21 cellular contexts compared by ENCODE assay signal in the genomic region with DNA sequence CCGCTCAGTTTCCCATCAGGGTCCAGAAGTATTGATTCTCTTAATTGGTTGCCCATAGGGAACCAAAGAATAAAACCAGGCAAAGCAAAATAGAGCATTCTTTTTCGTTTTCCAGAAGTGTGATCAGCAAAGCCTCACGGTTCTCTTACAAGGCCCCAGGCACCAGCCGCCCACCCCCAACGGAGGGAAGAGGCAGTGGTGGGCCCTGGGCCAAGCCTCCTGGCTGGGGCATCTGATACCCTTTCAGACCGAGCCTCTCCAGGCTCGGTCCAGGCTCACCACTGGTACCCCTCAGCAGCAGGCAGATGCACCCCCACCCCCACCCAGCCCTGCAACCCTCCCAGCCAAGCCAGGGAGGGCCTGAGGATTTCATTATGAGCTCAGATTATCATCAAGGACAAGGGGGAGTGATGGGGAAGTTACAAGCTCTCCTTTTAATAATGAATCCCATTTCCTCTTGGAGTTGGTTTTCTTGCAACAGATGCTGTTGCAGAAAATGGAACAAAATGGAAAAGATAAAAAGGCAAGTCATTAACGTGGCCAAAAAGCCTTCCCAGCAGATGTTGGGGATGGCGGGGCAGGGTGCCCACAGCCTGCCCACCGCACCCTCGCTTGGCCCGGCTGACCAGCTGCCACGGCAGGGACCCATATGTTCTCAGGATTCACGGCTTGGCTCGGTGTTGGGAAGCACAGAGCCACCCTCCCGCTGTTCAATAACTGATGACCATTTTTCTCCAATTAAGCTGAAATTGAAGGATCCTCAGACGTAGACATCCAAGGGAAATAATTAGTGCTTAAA.
"Had no signal": no experiment of that assay in that cellular context is flagged by ENCODE, and none has a peak within 500 bp of the region (broad histone marks: within the 10 kb centered on the region; RNA-seq: fewer than 3 reads in every experiment).

No MANE protein-coding gene starts in this region.

- H3K36me3 ChIP-seq: Peyer's patch, SJCRH30 had no signal

- H3K4me2 ChIP-seq: KMS-11 had no signal

- H3K9me3 ChIP-seq: Peyer's patch, SJCRH30 had no signal

- ATAC-seq: activated CD8-positive, alpha-beta memory T cell treated with anti-CD3 and anti-CD28 coated beads, Interleukin-2, amount 10 ng/mL, durations not matched to agents 7 days and 5 days; WTC11 had no signal

- H3K27me3 ChIP-seq: Peyer's patch, SJCRH30 had no signal

- H3K27ac ChIP-seq: KMS-11, Peyer's patch, RWPE1 had no signal

- H3K4me1 ChIP-seq: Peyer's patch had no signal

- H3K36me3 Mint-ChIP-seq: activated CD8-positive, alpha-beta memory T cell treated with anti-CD3 and anti-CD28 coated beads, Interleukin-2, amount 10 ng/mL, durations not matched to agents 7 days and 5 days; activated naive CD4-positive, alpha-beta T cell treated with anti-CD3 and anti-CD28 coated beads, Interleukin-2, amount 50 U/mL, for 24 hours; WTC11 had no signal

- H3K4me1 Mint-ChIP-seq: activated CD8-positive, alpha-beta memory T cell treated with anti-CD3 and anti-CD28 coated beads, Interleukin-2, amount 10 ng/mL, durations not matched to agents 7 days and 5 days; activated naive CD4-positive, alpha-beta T cell treated with anti-CD3 and anti-CD28 coated beads, Interleukin-2, amount 50 U/mL, for 24 hours; WTC11 had no signal

- H3K9me3 Mint-ChIP-seq: activated naive CD4-positive, alpha-beta T cell treated with anti-CD3 and anti-CD28 coated beads, Interleukin-2, amount 50 U/mL, for 24 hours; activated T-cell treated with anti-CD3 and anti-CD28 coated beads, Interleukin-2, amount 50 U/mL, for 24 hours; activated T-helper 1 cell treated with anti-CD3 and anti-CD28 coated beads, Interleukin-12 subunit alpha, Interleukin-12 subunit beta, Interleukin-2, Interleukin-4 antibody, amounts not matched to agents 30 ng/mL and 10 ng/mL and 1 ng/mL, durations not matched to agents 14 hours and 24 hours and 36 hours; T-helper 1 cell treated with Interleukin-12 subunit alpha and Interleukin-12 subunit beta and Interleukin-4 antibody, amounts not matched to agents 30 μg/mL and 1 μg/mL, for 36 hours; WTC11 had no signal

- H3K4me3 ChIP-seq: Peyer's patch, SJCRH30 had no signal

- H3K27ac Mint-ChIP-seq: activated CD8-positive, alpha-beta memory T cell treated with anti-CD3 and anti-CD28 coated beads, Interleukin-2, amount 10 ng/mL, durations not matched to agents 7 days and 5 days; activated naive CD4-positive, alpha-beta T cell treated with anti-CD3 and anti-CD28 coated beads, Interleukin-2, amount 50 U/mL, for 24 hours; activated T-cell treated with anti-CD3 and anti-CD28 coated beads, Interleukin-2, amount 50 U/mL, for 24 hours; activated T-helper 1 cell treated with anti-CD3 and anti-CD28 coated beads, Interleukin-12 subunit alpha, Interleukin-12 subunit beta, Interleukin-2, Interleukin-4 antibody, amounts not matched to agents 30 ng/mL and 10 ng/mL and 1 ng/mL, durations not matched to agents 14 hours and 24 hours and 36 hours; T-helper 1 cell treated with Interleukin-12 subunit alpha and Interleukin-12 subunit beta and Interleukin-4 antibody, amounts not matched to agents 30 μg/mL and 1 μg/mL, for 36 hours; WTC11 had no signal

- H3K9ac ChIP-seq: KMS-11 had no signal

- DNase-seq: activated CD4-positive, alpha-beta T cell treated with anti-CD3 and anti-CD28 coated beads for 48 hours; activated CD4-positive, alpha-beta T cell treated with anti-CD3 and anti-CD28 coated beads, Interleukin-2, amount 50 U/mL, for 48 hours; activated CD4-positive, CD25-positive, alpha-beta regulatory T cell treated with anti-CD3 and anti-CD28 coated beads, Interleukin-2, amount 50 U/mL, for 72 hours; activated CD8-positive, alpha-beta memory T cell treated with anti-CD3 and anti-CD28 coated beads, Interleukin-2, amount 10 ng/mL, durations not matched to agents 7 days and 5 days; activated effector memory CD4-positive, alpha-beta T cell treated with Interleukin-2 at 50 U/mL for 16 hours; activated naive CD4-positive, alpha-beta T cell; activated T-cell treated with anti-CD3 and anti-CD28 coated beads, Interleukin-2, amount 50 U/mL, for 24 hours; central memory CD4-positive, alpha-beta T cell; MM.1S; NCI-H146; NCI-H2029 treated with DMSO at 0.1 percent for 48 hours; NCI-H526 treated with DMSO at 0.1 percent for 48 hours; Peyer's patch; Right ventricle myocardium superior; SJCRH30 had no signal

- H3K27me3 Mint-ChIP-seq: activated CD8-positive, alpha-beta memory T cell treated with anti-CD3 and anti-CD28 coated beads, Interleukin-2, amount 10 ng/mL, durations not matched to agents 7 days and 5 days; activated naive CD4-positive, alpha-beta T cell treated with anti-CD3 and anti-CD28 coated beads, Interleukin-2, amount 50 U/mL, for 24 hours had no signal

- H3K4me3 Mint-ChIP-seq: activated CD8-positive, alpha-beta memory T cell treated with anti-CD3 and anti-CD28 coated beads, Interleukin-2, amount 10 ng/mL, durations not matched to agents 7 days and 5 days; activated naive CD4-positive, alpha-beta T cell treated with anti-CD3 and anti-CD28 coated beads, Interleukin-2, amount 50 U/mL, for 24 hours; activated T-cell treated with anti-CD3 and anti-CD28 coated beads, Interleukin-2, amount 50 U/mL, for 24 hours; activated T-helper 1 cell treated with anti-CD3 and anti-CD28 coated beads, Interleukin-12 subunit alpha, Interleukin-12 subunit beta, Interleukin-2, Interleukin-4 antibody, amounts not matched to agents 30 ng/mL and 10 ng/mL and 1 ng/mL, durations not matched to agents 14 hours and 24 hours and 36 hours; T-helper 1 cell treated with Interleukin-12 subunit alpha and Interleukin-12 subunit beta and Interleukin-4 antibody, amounts not matched to agents 30 μg/mL and 1 μg/mL, for 36 hours; WTC11 had no signal
